Comparison of ENCODE assay signal across 1 cellular context in the genomic region with DNA sequence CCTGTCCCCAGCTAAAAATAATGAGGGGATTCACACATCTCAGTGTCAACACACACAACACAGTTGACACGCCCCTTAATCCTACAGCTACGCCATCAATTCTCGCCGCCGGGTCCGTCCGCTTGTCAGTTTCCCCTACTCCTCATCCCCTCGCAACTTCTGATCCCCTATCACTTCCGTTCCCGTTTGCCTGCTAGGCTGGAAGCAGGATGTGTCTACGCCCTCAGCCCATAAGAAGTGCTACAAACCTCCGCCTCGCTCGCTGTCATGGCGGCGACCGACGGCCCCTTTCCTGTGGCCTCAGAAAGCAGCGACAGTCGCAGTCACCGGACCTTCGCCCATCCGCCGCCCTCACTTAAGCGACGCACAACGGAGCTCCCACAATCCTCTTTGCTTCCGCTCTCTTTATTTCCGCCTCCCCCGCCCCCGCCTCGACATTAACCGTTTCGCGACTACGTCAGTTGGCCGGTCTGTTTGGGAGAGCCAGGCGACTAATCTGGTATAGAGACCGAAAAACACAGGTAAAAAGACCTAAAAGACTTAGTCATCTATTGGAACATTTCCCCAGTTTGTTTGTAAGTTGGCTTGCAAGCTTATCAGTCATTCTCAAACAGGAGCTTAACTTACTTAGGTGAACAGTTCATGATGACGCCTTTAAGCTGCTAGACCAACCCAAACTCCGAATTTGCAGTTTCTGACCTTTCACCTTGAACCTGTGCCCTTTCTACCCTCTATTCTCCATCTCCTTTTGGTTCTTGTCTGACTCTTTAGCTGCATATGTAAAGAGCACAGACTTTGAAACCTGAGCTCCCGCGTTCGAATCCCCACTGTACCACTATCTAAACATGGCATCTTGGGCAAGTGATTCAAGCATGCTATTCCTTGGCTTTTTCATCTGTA.
TF ChIP-seq lines count a peak whose summit lies in the region.

A gene with protein sequence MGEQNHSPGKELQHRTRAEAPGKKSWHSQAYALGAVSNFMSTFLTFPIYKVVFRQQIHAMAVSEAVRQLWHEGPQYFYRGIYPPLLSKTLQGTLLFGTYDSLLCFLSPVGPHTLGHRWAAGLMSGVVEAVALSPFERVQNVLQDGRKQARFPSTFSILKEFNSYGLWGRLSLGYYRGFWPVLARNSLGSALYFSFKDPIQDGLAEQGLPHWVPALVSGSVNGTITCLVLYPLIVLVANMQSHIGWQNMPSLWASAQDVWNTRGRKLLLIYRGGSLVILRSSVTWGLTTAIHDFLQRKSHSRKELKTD (minus strand): TSS at position 380 of the 900 bp plus-strand sequence. CDS start 51,752 bp downstream, outside the sequence.

TF ChIP-seq in HepG2, 621 proteins besides CTCF, POLR2A, EP300 and RAD21 (continued from another document and continues in another):
- TF ChIP-seq PRDM10 (CRISPR knock-in tag; IDR thresholded peaks at IDR 0.05; ENCODE audit: low read depth) (no peak), ZNF782 (CRISPR knock-in tag; IDR thresholded peaks at IDR 0.05; ENCODE audit: borderline replicate concordance) (no peak), ZNF510 (CRISPR knock-in tag; IDR thresholded peaks at IDR 0.05; ENCODE audit: low read depth) (no peak), PCBP2 (optimal IDR thresholded peaks at IDR 0.05; ENCODE audit: low read depth, low read length, poor library complexity, severe bottlenecking) (no peak), ZFP91 (CRISPR knock-in tag; IDR thresholded peaks at IDR 0.05; ENCODE audit: borderline replicate concordance) (peak; percentile 98), PRMT3 (CRISPR knock-in tag; IDR thresholded peaks at IDR 0.05; ENCODE audit: borderline replicate concordance, low read depth) (no peak), RARA (CRISPR knock-in tag; IDR thresholded peaks at IDR 0.05) (0 out of 2 replicates have a peak, but pooled peaks have one; percentile 4), ZNF263 (CRISPR knock-in tag; IDR thresholded peaks at IDR 0.05) (no peak), XRCC5 (optimal IDR thresholded peaks at IDR 0.05; ENCODE audit: low read length) (peak; percentile 77), SSRP1 (CRISPR knock-in tag; IDR thresholded peaks at IDR 0.05) (no peak), ZNF766 (CRISPR knock-in tag; IDR thresholded peaks at IDR 0.05; ENCODE audit: borderline replicate concordance) (no peak), ZNF143 (CRISPR knock-in tag; IDR thresholded peaks at IDR 0.05) (peak; percentile 89), MXI1 (IDR thresholded peaks at IDR 0.05; ENCODE audit: borderline replicate concordance, low read depth, low read length) (no peak), ZNF367 (CRISPR knock-in tag; IDR thresholded peaks at IDR 0.05; ENCODE audit: borderline replicate concordance) (no peak), KDM6A (CRISPR knock-in tag; IDR thresholded peaks at IDR 0.05; ENCODE audit: low read depth) (no peak), ZNF597 (CRISPR knock-in tag; IDR thresholded peaks at IDR 0.05) (no peak), ELF3 (CRISPR knock-in tag; IDR thresholded peaks at IDR 0.05) (peak; percentile 60; the same call in 1 of the 2 replicates), SNAI1 (CRISPR knock-in tag; IDR thresholded peaks at IDR 0.05; ENCODE audit: borderline replicate concordance) (no peak), BCL3 (CRISPR knock-in tag; IDR thresholded peaks at IDR 0.05) (no peak), SRSF9 (IDR thresholded peaks at IDR 0.05; ENCODE audit: borderline replicate concordance, insufficient read depth, low read depth, low read length, poor library complexity, severe bottlenecking) (no peak), CREM (IDR thresholded peaks at IDR 0.05) (peak; percentile 92), CREM (CRISPR knock-in tag; IDR thresholded peaks at IDR 0.05) (0 out of 2 replicates have a peak, but pooled peaks have one; percentile 13), ZSCAN30 (CRISPR knock-in tag; IDR thresholded peaks at IDR 0.05) (no peak), SMARCC2 (IDR thresholded peaks at IDR 0.05) (no peak), FOSL2 (CRISPR knock-in tag; IDR thresholded peaks at IDR 0.05) (no peak), CERS6 (CRISPR knock-in tag; IDR thresholded peaks at IDR 0.05) (no peak), ZNF775 (CRISPR knock-in tag; IDR thresholded peaks at IDR 0.05; ENCODE audit: borderline replicate concordance) (no peak)
- TF ChIP-seq, protein P1, sequence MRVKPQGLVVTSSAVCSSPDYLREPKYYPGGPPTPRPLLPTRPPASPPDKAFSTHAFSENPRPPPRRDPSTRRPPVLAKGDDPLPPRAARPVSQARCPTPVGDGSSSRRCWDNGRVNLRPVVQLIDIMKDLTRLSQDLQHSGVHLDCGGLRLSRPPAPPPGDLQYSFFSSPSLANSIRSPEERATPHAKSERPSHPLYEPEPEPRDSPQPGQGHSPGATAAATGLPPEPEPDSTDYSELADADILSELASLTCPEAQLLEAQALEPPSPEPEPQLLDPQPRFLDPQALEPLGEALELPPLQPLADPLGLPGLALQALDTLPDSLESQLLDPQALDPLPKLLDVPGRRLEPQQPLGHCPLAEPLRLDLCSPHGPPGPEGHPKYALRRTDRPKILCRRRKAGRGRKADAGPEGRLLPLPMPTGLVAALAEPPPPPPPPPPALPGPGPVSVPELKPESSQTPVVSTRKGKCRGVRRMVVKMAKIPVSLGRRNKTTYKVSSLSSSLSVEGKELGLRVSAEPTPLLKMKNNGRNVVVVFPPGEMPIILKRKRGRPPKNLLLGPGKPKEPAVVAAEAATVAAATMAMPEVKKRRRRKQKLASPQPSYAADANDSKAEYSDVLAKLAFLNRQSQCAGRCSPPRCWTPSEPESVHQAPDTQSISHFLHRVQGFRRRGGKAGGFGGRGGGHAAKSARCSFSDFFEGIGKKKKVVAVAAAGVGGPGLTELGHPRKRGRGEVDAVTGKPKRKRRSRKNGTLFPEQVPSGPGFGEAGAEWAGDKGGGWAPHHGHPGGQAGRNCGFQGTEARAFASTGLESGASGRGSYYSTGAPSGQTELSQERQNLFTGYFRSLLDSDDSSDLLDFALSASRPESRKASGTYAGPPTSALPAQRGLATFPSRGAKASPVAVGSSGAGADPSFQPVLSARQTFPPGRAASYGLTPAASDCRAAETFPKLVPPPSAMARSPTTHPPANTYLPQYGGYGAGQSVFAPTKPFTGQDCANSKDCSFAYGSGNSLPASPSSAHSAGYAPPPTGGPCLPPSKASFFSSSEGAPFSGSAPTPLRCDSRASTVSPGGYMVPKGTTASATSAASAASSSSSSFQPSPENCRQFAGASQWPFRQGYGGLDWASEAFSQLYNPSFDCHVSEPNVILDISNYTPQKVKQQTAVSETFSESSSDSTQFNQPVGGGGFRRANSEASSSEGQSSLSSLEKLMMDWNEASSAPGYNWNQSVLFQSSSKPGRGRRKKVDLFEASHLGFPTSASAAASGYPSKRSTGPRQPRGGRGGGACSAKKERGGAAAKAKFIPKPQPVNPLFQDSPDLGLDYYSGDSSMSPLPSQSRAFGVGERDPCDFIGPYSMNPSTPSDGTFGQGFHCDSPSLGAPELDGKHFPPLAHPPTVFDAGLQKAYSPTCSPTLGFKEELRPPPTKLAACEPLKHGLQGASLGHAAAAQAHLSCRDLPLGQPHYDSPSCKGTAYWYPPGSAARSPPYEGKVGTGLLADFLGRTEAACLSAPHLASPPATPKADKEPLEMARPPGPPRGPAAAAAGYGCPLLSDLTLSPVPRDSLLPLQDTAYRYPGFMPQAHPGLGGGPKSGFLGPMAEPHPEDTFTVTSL (CRISPR knock-in tag; IDR thresholded peaks at IDR 0.05; ENCODE audit: borderline replicate concordance): no peak
- TF ChIP-seq, protein P2, sequence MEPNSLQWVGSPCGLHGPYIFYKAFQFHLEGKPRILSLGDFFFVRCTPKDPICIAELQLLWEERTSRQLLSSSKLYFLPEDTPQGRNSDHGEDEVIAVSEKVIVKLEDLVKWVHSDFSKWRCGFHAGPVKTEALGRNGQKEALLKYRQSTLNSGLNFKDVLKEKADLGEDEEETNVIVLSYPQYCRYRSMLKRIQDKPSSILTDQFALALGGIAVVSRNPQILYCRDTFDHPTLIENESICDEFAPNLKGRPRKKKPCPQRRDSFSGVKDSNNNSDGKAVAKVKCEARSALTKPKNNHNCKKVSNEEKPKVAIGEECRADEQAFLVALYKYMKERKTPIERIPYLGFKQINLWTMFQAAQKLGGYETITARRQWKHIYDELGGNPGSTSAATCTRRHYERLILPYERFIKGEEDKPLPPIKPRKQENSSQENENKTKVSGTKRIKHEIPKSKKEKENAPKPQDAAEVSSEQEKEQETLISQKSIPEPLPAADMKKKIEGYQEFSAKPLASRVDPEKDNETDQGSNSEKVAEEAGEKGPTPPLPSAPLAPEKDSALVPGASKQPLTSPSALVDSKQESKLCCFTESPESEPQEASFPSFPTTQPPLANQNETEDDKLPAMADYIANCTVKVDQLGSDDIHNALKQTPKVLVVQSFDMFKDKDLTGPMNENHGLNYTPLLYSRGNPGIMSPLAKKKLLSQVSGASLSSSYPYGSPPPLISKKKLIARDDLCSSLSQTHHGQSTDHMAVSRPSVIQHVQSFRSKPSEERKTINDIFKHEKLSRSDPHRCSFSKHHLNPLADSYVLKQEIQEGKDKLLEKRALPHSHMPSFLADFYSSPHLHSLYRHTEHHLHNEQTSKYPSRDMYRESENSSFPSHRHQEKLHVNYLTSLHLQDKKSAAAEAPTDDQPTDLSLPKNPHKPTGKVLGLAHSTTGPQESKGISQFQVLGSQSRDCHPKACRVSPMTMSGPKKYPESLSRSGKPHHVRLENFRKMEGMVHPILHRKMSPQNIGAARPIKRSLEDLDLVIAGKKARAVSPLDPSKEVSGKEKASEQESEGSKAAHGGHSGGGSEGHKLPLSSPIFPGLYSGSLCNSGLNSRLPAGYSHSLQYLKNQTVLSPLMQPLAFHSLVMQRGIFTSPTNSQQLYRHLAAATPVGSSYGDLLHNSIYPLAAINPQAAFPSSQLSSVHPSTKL (CRISPR knock-in tag; IDR thresholded peaks at IDR 0.05): peak; percentile 21; the same call in 1 of the 2 replicates
